In the genomic region with DNA sequence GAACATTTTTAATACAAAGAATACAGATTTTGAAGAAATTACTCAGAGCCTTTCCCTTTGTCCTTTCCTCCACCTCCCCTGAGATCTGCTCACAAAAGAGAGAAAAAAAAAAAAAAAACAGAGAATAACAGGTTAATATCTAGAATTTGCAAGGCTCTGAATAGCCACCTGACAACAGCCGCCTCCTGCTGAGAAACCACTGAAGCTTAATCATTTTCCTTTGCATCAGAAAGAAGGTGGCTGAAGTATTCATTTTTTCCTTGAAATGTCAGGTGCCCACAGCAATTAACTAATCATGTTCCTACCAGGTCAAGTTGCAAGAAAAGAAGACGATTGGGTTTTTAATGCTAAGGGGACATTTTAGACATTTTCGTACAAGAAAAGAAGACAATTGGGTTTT, we compare ENCODE assay signal across 1 cellular context.
TF ChIP-seq lines count a peak whose summit lies in the region.

No MANE protein-coding gene starts in this region.

TF ChIP-seq in H1, 55 proteins besides CTCF, POLR2A, EP300 and RAD21:
- TF ChIP-seq NANOG (IDR thresholded peaks at IDR 0.05; ENCODE audit: insufficient read depth, low read depth, low read length, poor library complexity, severe bottlenecking) (peak; percentile 96), SP2 (IDR thresholded peaks at IDR 0.05; ENCODE audit: low read length) (no peak), CTBP2 (IDR thresholded peaks at IDR 0.05; ENCODE audit: borderline replicate concordance, insufficient read depth, insufficient read length, low read length) (no peak), TCF12 (IDR thresholded peaks at IDR 0.05; ENCODE audit: low read depth, low read length) (0 out of 2 replicates have a peak, but pooled peaks have one; percentile 58), TEAD4 (IDR thresholded peaks at IDR 0.05; ENCODE audit: low read depth, low read length) (no peak), BACH1 (IDR thresholded peaks at IDR 0.05; ENCODE audit: low read length) (no peak), RBBP5 (IDR thresholded peaks at IDR 0.05; ENCODE audit: borderline replicate concordance, low read depth, low read length) (no peak), FOSL1 (IDR thresholded peaks at IDR 0.05; ENCODE audit: insufficient read depth, low read depth, low read length) (no peak), TAF1 (IDR thresholded peaks at IDR 0.05; ENCODE audit: low read depth, low read length) (no peak), POLR2AphosphoS5 (IDR thresholded peaks at IDR 0.05; ENCODE audit: low read depth, low read length) (no peak), KDM4A (IDR thresholded peaks at IDR 0.05; ENCODE audit: low read depth, low read length, severe bottlenecking) (no peak), SIN3A (conservative IDR thresholded peaks at IDR 0.05 in 1 of 2, IDR thresholded peaks at IDR 0.05 in 1 of 2; ENCODE audit: low read depth in 1 of 2, low read length in 2 of 2) (no peak), EZH2 (IDR thresholded peaks at IDR 0.05; ENCODE audit: low read depth, low read length, severe bottlenecking) (no peak), KDM5A (IDR thresholded peaks at IDR 0.05; ENCODE audit: low read length) (no peak), SUZ12 (IDR thresholded peaks at IDR 0.05; ENCODE audit: low read length) (no peak), CREB1 (IDR thresholded peaks at IDR 0.05) (no peak), KDM1A (IDR thresholded peaks at IDR 0.05; ENCODE audit: borderline replicate concordance, low read length) (no peak), NRF1 (IDR thresholded peaks at IDR 0.05; ENCODE audit: low read depth, low read length) (no peak), MAFK (IDR thresholded peaks at IDR 0.05; ENCODE audit: low read depth, low read length) (no peak), CBX8 (IDR thresholded peaks at IDR 0.05; ENCODE audit: borderline replicate concordance, low read depth, low read length) (no peak), RFX5 (IDR thresholded peaks at IDR 0.05; ENCODE audit: borderline replicate concordance, low read depth, low read length) (no peak), RXRA (IDR thresholded peaks at IDR 0.05; ENCODE audit: insufficient read depth, low read depth, low read length) (no peak), CHD1 (IDR thresholded peaks at IDR 0.05; ENCODE audit: low read depth, low read length) (no peak), GABPA (IDR thresholded peaks at IDR 0.05; ENCODE audit: borderline replicate concordance, insufficient read depth, low read length) (no peak), BCL11A (IDR thresholded peaks at IDR 0.05; ENCODE audit: low read depth in 2 of 2, low read length in 2 of 2) (peak in 1 of 2 experiments; percentile 33), CBX5 (IDR thresholded peaks at IDR 0.05; ENCODE audit: low read depth, low read length) (no peak), GTF2F1 (IDR thresholded peaks at IDR 0.05; ENCODE audit: borderline replicate concordance, low read depth, low read length) (no peak), JUND (IDR thresholded peaks at IDR 0.05; ENCODE audit: low read length) (no peak), POU5F1 (IDR thresholded peaks at IDR 0.05; ENCODE audit: low read depth, low read length) (peak; percentile 84), TBP (IDR thresholded peaks at IDR 0.05; ENCODE audit: low read depth, low read length) (no peak), TAF7 (optimal IDR thresholded peaks at IDR 0.05; ENCODE audit: borderline replicate concordance, low read depth, low read length) (no peak), SP1 (IDR thresholded peaks at IDR 0.05; ENCODE audit: low read depth, low read length) (no peak), YY1 (IDR thresholded peaks at IDR 0.05; ENCODE audit: low read depth, low read length) (no peak), PHF8 (conservative IDR thresholded peaks at IDR 0.05; ENCODE audit: low read depth, low read length) (no peak), HDAC6 (IDR thresholded peaks at IDR 0.05; ENCODE audit: low read depth, low read length) (no peak), ASH2L (IDR thresholded peaks at IDR 0.05; ENCODE audit: low read length) (no peak), HDAC2 (IDR thresholded peaks at IDR 0.05; ENCODE audit: borderline replicate concordance in 1 of 2, low read depth in 2 of 2, low read length in 2 of 2) (0 out of 4 replicates have a peak, but pooled peaks of 1 of the 2 experiments have one; percentile 55), SRF (IDR thresholded peaks at IDR 0.05; ENCODE audit: low read depth, low read length) (no peak), RNF2 (IDR thresholded peaks at IDR 0.05; ENCODE audit: borderline replicate concordance, low read depth, low read length, missing control alignments, poor library complexity, severe bottlenecking) (no peak), SP4 (IDR thresholded peaks at IDR 0.05; ENCODE audit: low read length) (no peak), JUN (IDR thresholded peaks at IDR 0.05; ENCODE audit: low read depth, low read length) (no peak), SAP30 (IDR thresholded peaks at IDR 0.05; ENCODE audit: insufficient read depth, insufficient replicate concordance, low read length) (no peak)
- TF ChIP-seq, protein P1, sequence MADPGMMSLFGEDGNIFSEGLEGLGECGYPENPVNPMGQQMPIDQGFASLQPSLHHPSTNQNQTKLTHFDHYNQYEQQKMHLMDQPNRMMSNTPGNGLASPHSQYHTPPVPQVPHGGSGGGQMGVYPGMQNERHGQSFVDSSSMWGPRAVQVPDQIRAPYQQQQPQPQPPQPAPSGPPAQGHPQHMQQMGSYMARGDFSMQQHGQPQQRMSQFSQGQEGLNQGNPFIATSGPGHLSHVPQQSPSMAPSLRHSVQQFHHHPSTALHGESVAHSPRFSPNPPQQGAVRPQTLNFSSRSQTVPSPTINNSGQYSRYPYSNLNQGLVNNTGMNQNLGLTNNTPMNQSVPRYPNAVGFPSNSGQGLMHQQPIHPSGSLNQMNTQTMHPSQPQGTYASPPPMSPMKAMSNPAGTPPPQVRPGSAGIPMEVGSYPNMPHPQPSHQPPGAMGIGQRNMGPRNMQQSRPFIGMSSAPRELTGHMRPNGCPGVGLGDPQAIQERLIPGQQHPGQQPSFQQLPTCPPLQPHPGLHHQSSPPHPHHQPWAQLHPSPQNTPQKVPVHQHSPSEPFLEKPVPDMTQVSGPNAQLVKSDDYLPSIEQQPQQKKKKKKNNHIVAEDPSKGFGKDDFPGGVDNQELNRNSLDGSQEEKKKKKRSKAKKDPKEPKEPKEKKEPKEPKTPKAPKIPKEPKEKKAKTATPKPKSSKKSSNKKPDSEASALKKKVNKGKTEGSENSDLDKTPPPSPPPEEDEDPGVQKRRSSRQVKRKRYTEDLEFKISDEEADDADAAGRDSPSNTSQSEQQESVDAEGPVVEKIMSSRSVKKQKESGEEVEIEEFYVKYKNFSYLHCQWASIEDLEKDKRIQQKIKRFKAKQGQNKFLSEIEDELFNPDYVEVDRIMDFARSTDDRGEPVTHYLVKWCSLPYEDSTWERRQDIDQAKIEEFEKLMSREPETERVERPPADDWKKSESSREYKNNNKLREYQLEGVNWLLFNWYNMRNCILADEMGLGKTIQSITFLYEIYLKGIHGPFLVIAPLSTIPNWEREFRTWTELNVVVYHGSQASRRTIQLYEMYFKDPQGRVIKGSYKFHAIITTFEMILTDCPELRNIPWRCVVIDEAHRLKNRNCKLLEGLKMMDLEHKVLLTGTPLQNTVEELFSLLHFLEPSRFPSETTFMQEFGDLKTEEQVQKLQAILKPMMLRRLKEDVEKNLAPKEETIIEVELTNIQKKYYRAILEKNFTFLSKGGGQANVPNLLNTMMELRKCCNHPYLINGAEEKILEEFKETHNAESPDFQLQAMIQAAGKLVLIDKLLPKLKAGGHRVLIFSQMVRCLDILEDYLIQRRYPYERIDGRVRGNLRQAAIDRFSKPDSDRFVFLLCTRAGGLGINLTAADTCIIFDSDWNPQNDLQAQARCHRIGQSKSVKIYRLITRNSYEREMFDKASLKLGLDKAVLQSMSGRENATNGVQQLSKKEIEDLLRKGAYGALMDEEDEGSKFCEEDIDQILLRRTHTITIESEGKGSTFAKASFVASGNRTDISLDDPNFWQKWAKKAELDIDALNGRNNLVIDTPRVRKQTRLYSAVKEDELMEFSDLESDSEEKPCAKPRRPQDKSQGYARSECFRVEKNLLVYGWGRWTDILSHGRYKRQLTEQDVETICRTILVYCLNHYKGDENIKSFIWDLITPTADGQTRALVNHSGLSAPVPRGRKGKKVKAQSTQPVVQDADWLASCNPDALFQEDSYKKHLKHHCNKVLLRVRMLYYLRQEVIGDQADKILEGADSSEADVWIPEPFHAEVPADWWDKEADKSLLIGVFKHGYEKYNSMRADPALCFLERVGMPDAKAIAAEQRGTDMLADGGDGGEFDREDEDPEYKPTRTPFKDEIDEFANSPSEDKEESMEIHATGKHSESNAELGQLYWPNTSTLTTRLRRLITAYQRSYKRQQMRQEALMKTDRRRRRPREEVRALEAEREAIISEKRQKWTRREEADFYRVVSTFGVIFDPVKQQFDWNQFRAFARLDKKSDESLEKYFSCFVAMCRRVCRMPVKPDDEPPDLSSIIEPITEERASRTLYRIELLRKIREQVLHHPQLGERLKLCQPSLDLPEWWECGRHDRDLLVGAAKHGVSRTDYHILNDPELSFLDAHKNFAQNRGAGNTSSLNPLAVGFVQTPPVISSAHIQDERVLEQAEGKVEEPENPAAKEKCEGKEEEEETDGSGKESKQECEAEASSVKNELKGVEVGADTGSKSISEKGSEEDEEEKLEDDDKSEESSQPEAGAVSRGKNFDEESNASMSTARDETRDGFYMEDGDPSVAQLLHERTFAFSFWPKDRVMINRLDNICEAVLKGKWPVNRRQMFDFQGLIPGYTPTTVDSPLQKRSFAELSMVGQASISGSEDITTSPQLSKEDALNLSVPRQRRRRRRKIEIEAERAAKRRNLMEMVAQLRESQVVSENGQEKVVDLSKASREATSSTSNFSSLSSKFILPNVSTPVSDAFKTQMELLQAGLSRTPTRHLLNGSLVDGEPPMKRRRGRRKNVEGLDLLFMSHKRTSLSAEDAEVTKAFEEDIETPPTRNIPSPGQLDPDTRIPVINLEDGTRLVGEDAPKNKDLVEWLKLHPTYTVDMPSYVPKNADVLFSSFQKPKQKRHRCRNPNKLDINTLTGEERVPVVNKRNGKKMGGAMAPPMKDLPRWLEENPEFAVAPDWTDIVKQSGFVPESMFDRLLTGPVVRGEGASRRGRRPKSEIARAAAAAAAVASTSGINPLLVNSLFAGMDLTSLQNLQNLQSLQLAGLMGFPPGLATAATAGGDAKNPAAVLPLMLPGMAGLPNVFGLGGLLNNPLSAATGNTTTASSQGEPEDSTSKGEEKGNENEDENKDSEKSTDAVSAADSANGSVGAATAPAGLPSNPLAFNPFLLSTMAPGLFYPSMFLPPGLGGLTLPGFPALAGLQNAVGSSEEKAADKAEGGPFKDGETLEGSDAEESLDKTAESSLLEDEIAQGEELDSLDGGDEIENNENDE (IDR thresholded peaks at IDR 0.05; ENCODE audit: insufficient replicate concordance, low read length), result no peak
- TF ChIP-seq, protein P2, sequence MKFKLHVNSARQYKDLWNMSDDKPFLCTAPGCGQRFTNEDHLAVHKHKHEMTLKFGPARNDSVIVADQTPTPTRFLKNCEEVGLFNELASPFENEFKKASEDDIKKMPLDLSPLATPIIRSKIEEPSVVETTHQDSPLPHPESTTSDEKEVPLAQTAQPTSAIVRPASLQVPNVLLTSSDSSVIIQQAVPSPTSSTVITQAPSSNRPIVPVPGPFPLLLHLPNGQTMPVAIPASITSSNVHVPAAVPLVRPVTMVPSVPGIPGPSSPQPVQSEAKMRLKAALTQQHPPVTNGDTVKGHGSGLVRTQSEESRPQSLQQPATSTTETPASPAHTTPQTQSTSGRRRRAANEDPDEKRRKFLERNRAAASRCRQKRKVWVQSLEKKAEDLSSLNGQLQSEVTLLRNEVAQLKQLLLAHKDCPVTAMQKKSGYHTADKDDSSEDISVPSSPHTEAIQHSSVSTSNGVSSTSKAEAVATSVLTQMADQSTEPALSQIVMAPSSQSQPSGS (IDR thresholded peaks at IDR 0.05; ENCODE audit: low read length), result peak; percentile 35; the same call in 1 of the 2 replicates
